11 cellular contexts compared by ENCODE assay signal in the genomic region with DNA sequence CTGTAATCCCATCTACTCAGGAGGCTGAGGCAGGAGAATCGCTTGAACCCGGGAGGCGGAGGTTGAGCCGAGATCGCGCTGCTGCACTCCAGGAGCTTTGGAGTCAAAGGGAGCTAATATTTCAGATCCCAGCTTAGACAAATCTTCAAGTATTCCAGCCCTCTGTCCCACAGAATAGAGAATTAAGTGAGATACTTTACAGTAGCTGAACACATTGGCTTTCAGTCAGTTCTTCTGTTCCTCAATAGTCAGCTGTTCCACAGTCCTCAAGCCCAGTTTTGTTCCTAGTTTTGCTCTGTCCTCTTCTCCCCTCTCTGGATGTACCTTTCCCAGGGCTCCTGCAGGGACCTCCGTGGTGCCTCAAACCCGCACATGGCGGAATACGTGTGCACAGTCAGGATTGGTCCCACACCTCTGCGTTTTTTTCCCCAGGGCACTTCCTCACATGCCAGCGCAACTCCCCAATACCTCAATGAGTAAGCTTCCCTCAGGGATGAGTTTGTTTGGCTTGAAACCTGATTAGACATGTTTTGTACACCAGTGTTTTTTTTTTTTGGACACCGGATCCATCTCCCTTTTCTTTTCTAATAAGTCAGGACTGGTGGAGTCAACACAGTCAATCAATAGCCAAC. TPM values are rescaled to one million over a fixed set of nuclear protein-coding genes. Genes with fewer than 3 reads are reported as not detected.
A peak's percentile ranks its signal among the peaks of the same experiment; 100 is the strongest.
DNase-seq lines count a peak whose midpoint lies in the region; ATAC-seq, FAIRE-seq and TF ChIP-seq lines count a peak whose summit lies in the region.
"Had no signal": no experiment of that assay in that cellular context is flagged by ENCODE, and none has a peak within 500 bp of the region (broad histone marks: within the 10 kb centered on the region; RNA-seq: fewer than 3 reads in every experiment).

No MANE protein-coding gene starts in this region.

- peak overlapping the region; percentile 39 to 84 for H3K4me3 Mint-ChIP-seq in CD14-positive monocyte
- peak overlapping the region; percentile 87 to 96 (median 93) for H3K4me3 Mint-ChIP-seq in naive thymus-derived CD8-positive, alpha-beta T cell

- no peaks in the 10 kb centered on the region for H3K9me3 ChIP-seq in Karpas-422 (ENCODE audit: low read length)
- H3K9me3 ChIP-seq: ascending aorta, uterus had no signal

- peak overlapping the region; percentile 84 for H3K9ac ChIP-seq in Karpas-422 (ENCODE audit: low read length)

- POLR2A ChIA-PET in naive thymus-derived CD8-positive, alpha-beta T cell (lab: Charles Lee) = interaction anchor here (0.9 to 6.5 kb wide), 3 partner anchors 47 to 229 kb away, joined by 4 to 93 read pairs (median 12); partner anchors contain the start of gene PLOD1

- no peak for DNase-seq in CD14-positive monocyte (ENCODE audit: low spot score)
- DNase-seq in Karpas-422 = no peak
- DNase-seq in bronchial epithelial cell (ENCODE audit: low read depth) = peak; percentile 99
- no peak for DNase-seq in naive thymus-derived CD8-positive, alpha-beta T cell
- DNase-seq in NCI-H1092 (lab: John Stamatoyannopoulos, UW) = no peak
- DNase-seq in NCI-H2107 (lab: John Stamatoyannopoulos, UW) = no peak
- no peak for DNase-seq in NCI-H446 treated with DMSO at 0.1 percent for 48 hours (lab: John Stamatoyannopoulos, UW)
- DNase-seq in substantia nigra (lab: John Stamatoyannopoulos, UW) = no peak
- DNase-seq: NK-92 treated with Interleukin-12 subunit alpha and Interleukin-12 subunit beta, amount 100 ng/mL, for 24 hours; uterus had no signal

- H3K4me1 ChIP-seq in Karpas-422 (ENCODE audit: low read length) = peaks cover 18% of the 10 kb centered on the region

- 0 out of 2 replicates have a peak, but pooled peaks cover 13% of the 10 kb centered on the region for H4K20me1 ChIP-seq in Karpas-422 (ENCODE audit: insufficient read depth, low read depth, low read length)

- TF ChIP-seq CTCF in CD14-positive monocyte (IDR thresholded peaks at IDR 0.05) (no peak), bronchial epithelial cell (IDR thresholded peaks at IDR 0.05; ENCODE audit: insufficient read depth, low read length, severe bottlenecking) (no peak)

- intact Hi-C loops in CD14-positive monocyte (cut with micrococcal nuclease) = loop anchor here (5.0 to 10.0 kb wide), 3 partner anchors 36 to 177 kb away; partner anchors contain the start of genes CLCN6 (in 1 of the 2), MIIP (in 1 of the 2) and MTHFR (in 1 of the 2)

- H3K27me3 Mint-ChIP-seq in CD14-positive monocyte (ENCODE audit: low read depth in 3 of 3) = peaks cover 0 to 2% (median under 1%) of the 10 kb centered on the region in 3 donors
- no peaks in the 10 kb centered on the region for H3K27me3 Mint-ChIP-seq in naive thymus-derived CD8-positive, alpha-beta T cell

- H3K4me3 ChIP-seq in Karpas-422 (ENCODE audit: low read length) (peak overlapping the region; percentile 90), bronchial epithelial cell (ENCODE audit: low read depth, low read length) (peak overlapping the region; percentile 83)

- peaks cover 0 to 2% (median 0%) of the 10 kb centered on the region in 7 donors for H3K9me3 Mint-ChIP-seq in CD14-positive monocyte
- no peaks in the 10 kb centered on the region for H3K9me3 Mint-ChIP-seq in naive thymus-derived CD8-positive, alpha-beta T cell

- no peak overlapping the region for H2AFZ ChIP-seq in Karpas-422 (ENCODE audit: low read length)

- H3K36me3 Mint-ChIP-seq in CD14-positive monocyte = peaks cover 33 to 41% of the 10 kb centered on the region in 2 donors
- H3K36me3 Mint-ChIP-seq in naive thymus-derived CD8-positive, alpha-beta T cell = peaks cover 0 to 41% (median 7%) of the 10 kb centered on the region in 3 donors

- H3K79me2 ChIP-seq in Karpas-422 (ENCODE audit: low read length) = peaks cover 57% of the 10 kb centered on the region

- peak overlapping the region; percentile 98 for H3K4me2 ChIP-seq in Karpas-422 (ENCODE audit: low read depth, low read length, poor library complexity, severe bottlenecking)

- FAIRE-seq in bronchial epithelial cell (lab: Jason Lieb, UNC) = peak; percentile 91

- peak overlapping the region; percentile 91 to 97 (median 94) for H3K27ac Mint-ChIP-seq in CD14-positive monocyte
- peak overlapping the region; percentile 57 to 98 (median 95) for H3K27ac Mint-ChIP-seq in naive thymus-derived CD8-positive, alpha-beta T cell

- H3K27me3 ChIP-seq in Karpas-422 (ENCODE audit: low read length) (no peaks in the 10 kb centered on the region), bronchial epithelial cell (ENCODE audit: control insufficient read depth, insufficient read depth, low read length) (no peaks in the 10 kb centered on the region)
- H3K27me3 ChIP-seq: ascending aorta, uterus had no signal

- H3K36me3 ChIP-seq in Karpas-422 (ENCODE audit: insufficient read depth, low read length) = peaks cover 25% of the 10 kb centered on the region; the same call in 1 of the 2 replicates
- H3K36me3 ChIP-seq in bronchial epithelial cell (ENCODE audit: control insufficient read depth, insufficient read depth, low read length) = peaks cover 20% of the 10 kb centered on the region
- H3K36me3 ChIP-seq: uterus had no signal

- peaks cover 74% of the 10 kb centered on the region for H3K4me1 Mint-ChIP-seq in CD14-positive monocyte
- peaks cover 30 to 65% (median 60%) of the 10 kb centered on the region in 4 donors for H3K4me1 Mint-ChIP-seq in naive thymus-derived CD8-positive, alpha-beta T cell

- H3K27ac ChIP-seq in Karpas-422 (ENCODE audit: low read length) (no peak overlapping the region), substantia nigra (ENCODE audit: low read depth, low read length, poor library complexity, severe bottlenecking) (no peak overlapping the region)

- ATAC-seq in naive thymus-derived CD8-positive, alpha-beta T cell = no peak

- no peaks in the 10 kb centered on the region for H3K9me2 ChIP-seq in Karpas-422 (replicated peaks; ENCODE audit: insufficient read depth, low read length)

RNA-seq across cellular contexts. Expression of gene MFN2, which starts 1.2 kb away (rescaled TPM):
- 10 to 100 TPM; 26.3 to 30.3 TPM for polyA plus RNA-seq in CD14-positive monocyte
- 26.9 and 34.1 TPM in 2 replicates for total RNA-seq in Karpas-422 (2014; rRNA removed; shearing (Covaris generic); ENCODE audit: low replicate concordance)
- 75.3 and 83.0 TPM in 2 replicates for total RNA-seq in bronchial epithelial cell
- 10 to 100 TPM; 47.1 to 49.9 TPM for total RNA-seq in naive thymus-derived CD8-positive, alpha-beta T cell
- 10 to 100 TPM; 29.1 to 38.0 (median 29.5) TPM for polyA plus RNA-seq in naive thymus-derived CD8-positive, alpha-beta T cell

RNA-seq across cellular contexts. Expression of gene MIIP, which starts 37.8 kb away (rescaled TPM):
- polyA plus RNA-seq in CD14-positive monocyte = 10 to 100 TPM; 45.9 to 56.4 TPM
- 33.8 and 66.1 TPM in 2 replicates for total RNA-seq in Karpas-422 (2014; rRNA removed; shearing (Covaris generic); ENCODE audit: low replicate concordance)
- 20.7 and 33.2 TPM in 2 replicates for total RNA-seq in bronchial epithelial cell
- total RNA-seq in naive thymus-derived CD8-positive, alpha-beta T cell = 10 to 100 TPM; 31.1 to 32.4 TPM
- polyA plus RNA-seq in naive thymus-derived CD8-positive, alpha-beta T cell = 10 to 100 TPM; 19.9 to 26.3 (median 22.1) TPM

RNA-seq across cellular contexts. Expression of gene PLOD1, which starts 47.0 kb away (rescaled TPM):
- polyA plus RNA-seq in CD14-positive monocyte = 10 to 100 TPM; 44.5 to 53.1 TPM
- total RNA-seq in Karpas-422 (2014; rRNA removed; shearing (Covaris generic); ENCODE audit: low replicate concordance) = 35.9 and 55.3 TPM in 2 replicates
- total RNA-seq in bronchial epithelial cell = 54.8 and 65.3 TPM in 2 replicates
- total RNA-seq in naive thymus-derived CD8-positive, alpha-beta T cell = 1 to 10 TPM; 4.5 to 5.0 TPM
- polyA plus RNA-seq in naive thymus-derived CD8-positive, alpha-beta T cell = 1 to 10 TPM; 5.0 to 7.9 (median 5.7) TPM

RNA-seq across cellular contexts. Expression of gene KIAA2013, which starts 55.3 kb away (rescaled TPM):
- 10 to 100 TPM; 31.7 to 74.0 TPM for polyA plus RNA-seq in CD14-positive monocyte
- 48.4 and 94.6 TPM in 2 replicates for total RNA-seq in Karpas-422 (2014; rRNA removed; shearing (Covaris generic); ENCODE audit: low replicate concordance)
- 32.9 and 45.6 TPM in 2 replicates for total RNA-seq in bronchial epithelial cell
- 10 to 100 TPM; 26.8 to 27.9 TPM for total RNA-seq in naive thymus-derived CD8-positive, alpha-beta T cell
- 10 to 100 TPM; 19.6 to 51.6 (median 38.0) TPM for polyA plus RNA-seq in naive thymus-derived CD8-positive, alpha-beta T cell
